In the genomic region with DNA sequence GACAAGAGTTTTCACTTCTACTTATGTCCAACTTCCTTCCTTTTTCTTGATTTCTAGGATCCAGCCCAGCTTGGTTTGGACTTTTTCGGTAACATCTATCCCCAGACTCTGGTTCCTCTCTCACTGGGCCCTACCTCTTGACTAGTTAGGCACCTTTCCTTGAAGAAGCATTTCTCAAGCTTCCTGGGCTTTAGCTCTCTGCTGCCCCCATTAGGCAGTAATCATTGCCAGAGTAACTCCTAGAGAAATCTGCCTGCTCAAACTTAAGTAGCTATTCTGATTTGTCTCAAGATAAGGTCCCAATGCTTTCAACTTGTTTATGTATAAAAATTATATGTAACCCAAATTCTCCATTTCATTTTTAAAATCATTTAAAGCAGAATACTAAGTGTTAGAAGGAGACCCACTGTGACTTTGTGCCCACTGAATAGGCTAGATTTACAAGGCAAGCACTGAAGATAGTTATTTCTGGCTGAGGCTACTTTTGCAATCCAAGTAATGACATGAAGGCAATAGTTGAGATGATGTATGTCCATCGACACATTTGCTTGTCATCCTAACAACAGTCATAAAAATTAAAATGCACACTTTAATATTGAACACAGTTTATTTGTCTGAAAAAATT, we compare ENCODE assay signal across 8 cellular contexts.
DNase-seq lines count a peak whose midpoint lies in the region; ATAC-seq and TF ChIP-seq lines count a peak whose summit lies in the region.

No MANE protein-coding gene starts in this region.

- TF ChIP-seq CTCF in fibroblast of pulmonary artery (IDR thresholded peaks at IDR 0.05; ENCODE audit: low read length, missing control alignments) (peak; percentile 97), thoracic aorta (IDR thresholded peaks at IDR 0.05) (peak; percentile 31)

- H3K27ac Mint-ChIP-seq in effector memory CD8-positive, alpha-beta T cell, result no peak overlapping the region

- no peaks in the 10 kb centered on the region for H3K27me3 Mint-ChIP-seq in effector memory CD8-positive, alpha-beta T cell

- peaks cover 0 to 2% of the 10 kb centered on the region in 2 donors for H3K9me3 Mint-ChIP-seq in effector memory CD8-positive, alpha-beta T cell

- H3K4me3 Mint-ChIP-seq in effector memory CD8-positive, alpha-beta T cell, result no peak overlapping the region

- H3K27me3 ChIP-seq in thoracic aorta (replicated peaks; ENCODE audit: insufficient read depth), result no peaks in the 10 kb centered on the region

- no peak for ATAC-seq in thoracic aorta (ENCODE audit: insufficient number of reproducible peaks, low FRiP score, low read depth)
- ATAC-seq in effector memory CD8-positive, alpha-beta T cell (replicated peaks), result no peak

- H3K27ac ChIP-seq in thoracic aorta, result no peak overlapping the region

- no peaks in the 10 kb centered on the region for H3K36me3 Mint-ChIP-seq in effector memory CD8-positive, alpha-beta T cell (ENCODE audit: insufficient read depth)

- peak; percentile 40 for DNase-seq in NCI-H1436 (lab: John Stamatoyannopoulos, UW)
- DNase-seq in NCI-H1436 treated with DMSO at 0.1 percent for 48 hours (lab: John Stamatoyannopoulos, UW), result no peak
- peak; percentile 34 for DNase-seq in H4 (ENCODE audit: low spot score)
- DNase-seq in RKO (ENCODE audit: low spot score), result peak; percentile 49
- peak; percentile 65 for DNase-seq in fibroblast of pulmonary artery (ENCODE audit: low read depth)
- no peak for DNase-seq in thoracic aorta (ENCODE audit: low spot score)
- DNase-seq in effector memory CD8-positive, alpha-beta T cell, result no peak
- no peak for DNase-seq in NCI-H1092 treated with DMSO at 0.1 percent for 48 hours (lab: John Stamatoyannopoulos, UW)

- no peaks in the 10 kb centered on the region for H3K4me1 ChIP-seq in thoracic aorta (ENCODE audit: control insufficient read depth in 1 of 2, low read depth in 2 of 2)

- H3K4me3 ChIP-seq in fibroblast of pulmonary artery (replicated peaks; ENCODE audit: low read depth, low read length), result no peak overlapping the region
- H3K4me3 ChIP-seq in thoracic aorta, result no peak overlapping the region

- H3K4me1 Mint-ChIP-seq in effector memory CD8-positive, alpha-beta T cell (ENCODE audit: low read depth in 2 of 2), result no peaks in the 10 kb centered on the region

- no peaks in the 10 kb centered on the region for H3K36me3 ChIP-seq in thoracic aorta

- no peaks in the 10 kb centered on the region for H3K9me3 ChIP-seq in thoracic aorta

Comparison
In these comparisons a context has a peak if more than half of its experiments do, and no peak if none do; other contexts are left out.
1. DNase-seq: peak in NCI-H1436 (single experiment), H4 (single experiment), RKO (single experiment) and fibroblast of pulmonary artery (single experiment); none in NCI-H1436 treated with DMSO at 0.1 percent for 48 hours (single experiment), thoracic aorta (single experiment), effector memory CD8-positive, alpha-beta T cell (0 of 3) and NCI-H1092 treated with DMSO at 0.1 percent for 48 hours (single experiment).